Comparison of ENCODE assay signal across 20 cellular contexts in genomic region chr1:229535226-229535625, GRCh38. TPM values are rescaled to one million over a fixed set of nuclear protein-coding genes. Genes with fewer than 3 reads are reported as not detected.
DNase-seq lines count a peak whose midpoint lies in the region; ATAC-seq and TF ChIP-seq lines count a peak whose summit lies in the region.
"Had no signal": no experiment of that assay in that cellular context is flagged by ENCODE, and none has a peak within 500 bp of the region (broad histone marks: within the 10 kb centered on the region; RNA-seq: fewer than 3 reads in every experiment).

No MANE protein-coding gene starts in this region.

- H3K4me3 ChIP-seq in GM23248: no peak overlapping the region
- H3K4me3 ChIP-seq in PC-3 (ENCODE audit: low read length): no peak overlapping the region
- no peak overlapping the region for H3K4me3 ChIP-seq in osteoblast (ENCODE audit: insufficient read depth, low read length)
- no peak overlapping the region for H3K4me3 ChIP-seq in neuronal stem cell (ENCODE audit: low read length in 2 of 2)

- H3K9ac ChIP-seq in GM23248: no peak overlapping the region
- H3K9ac ChIP-seq in PC-3 (ENCODE audit: low read length): no peak overlapping the region
- H3K9ac ChIP-seq in neuronal stem cell (ENCODE audit: low read depth, low read length, poor library complexity): no peak overlapping the region

- H3K9me3 ChIP-seq in GM23248 (ENCODE audit: low read depth) (no peaks in the 10 kb centered on the region), PC-3 (ENCODE audit: low read length) (no peaks in the 10 kb centered on the region), osteoblast (ENCODE audit: low read depth, low read length) (no peaks in the 10 kb centered on the region), neuronal stem cell (replicated peaks in 1 of 2; ENCODE audit: control insufficient read depth in 2 of 2, insufficient read depth in 1 of 2, low read depth in 1 of 2, low read length in 2 of 2) (no peaks in the 10 kb centered on the region)

- no peak overlapping the region for H2BK15ac ChIP-seq in neuronal stem cell (ENCODE audit: low read length)

- H3K27me3 ChIP-seq in GM23248 (replicated peaks; ENCODE audit: insufficient read depth) (no peaks in the 10 kb centered on the region), PC-3 (ENCODE audit: low read length) (no peaks in the 10 kb centered on the region), osteoblast (ENCODE audit: insufficient read depth, low read length) (no peaks in the 10 kb centered on the region), neuronal stem cell (ENCODE audit: control insufficient read depth in 3 of 3, insufficient read depth in 3 of 3, low read depth in 1 of 3, low read length in 3 of 3) (no peaks in the 10 kb centered on the region)

- peaks cover 5% of the 10 kb centered on the region for H3K4me1 Mint-ChIP-seq in chondrocyte (ENCODE audit: low read depth)
- peaks cover 15% of the 10 kb centered on the region for H3K4me1 Mint-ChIP-seq in activated T-helper 1 cell treated with anti-CD3 and anti-CD28 coated beads, Interleukin-12 subunit alpha, Interleukin-12 subunit beta, Interleukin-2, Interleukin-4 antibody, amounts not matched to agents 30 ng/mL and 10 ng/mL and 1 ng/mL, durations not matched to agents 14 hours and 24 hours and 36 hours (ENCODE audit: low read depth)

- DNase-seq in GM23248 (peak; percentile 51), PC-3 (no peak), chondrocyte (ENCODE audit: low spot score) (no peak), osteoblast (ENCODE audit: insufficient read length, low spot score, missing footprints) (no peak), GM19240 (ENCODE audit: insufficient read length, low spot score) (no peak), neuronal stem cell (ENCODE audit: low spot score) (no peak)
- DNase-seq in activated T-helper 1 cell treated with anti-CD3 and anti-CD28 coated beads, Interleukin-12 subunit alpha, Interleukin-12 subunit beta, Interleukin-2, Interleukin-4 antibody, amounts not matched to agents 30 ng/mL and 10 ng/mL and 1 ng/mL, durations not matched to agents 14 hours and 24 hours and 36 hours (ENCODE audit: low spot score): no peak
- DNase-seq: AML-193, DMS 273 treated with DMSO at 0.1 percent for 48 hours, DND-41, H7, NCI-H1417, NCI-H187 treated with DMSO at 0.1 percent for 48 hours, NCI-H2227 treated with DMSO at 0.1 percent for 48 hours, NCI-H510A treated with DMSO at 0.1 percent for 48 hours, NCI-H82, SIG-M5 had no signal

- H3K4me2 ChIP-seq in GM23248 (ENCODE audit: unreplicated experiment) (no peak overlapping the region), PC-3 (ENCODE audit: low read length) (no peak overlapping the region), osteoblast (ENCODE audit: insufficient read depth, low read length) (no peak overlapping the region), neuronal stem cell (ENCODE audit: insufficient read depth, low read length, poor library complexity, severe bottlenecking) (no peak overlapping the region)

- intact Hi-C loops in PC-3 (cut with micrococcal nuclease): no loop called here
- intact Hi-C loops in activated T-helper 1 cell treated with anti-CD3 and anti-CD28 coated beads, Interleukin-12 subunit alpha, Interleukin-12 subunit beta, Interleukin-2, Interleukin-4 antibody, amounts not matched to agents 30 ng/mL and 10 ng/mL and 1 ng/mL, durations not matched to agents 14 hours and 24 hours and 36 hours (cut with micrococcal nuclease): no loop called here

- H2BK5ac ChIP-seq in neuronal stem cell (ENCODE audit: low read length): no peak overlapping the region

- H3K36me3 ChIP-seq in GM23248 (ENCODE audit: low read depth) (peaks cover 29% of the 10 kb centered on the region; the same call in 1 of the 2 replicates), PC-3 (ENCODE audit: low read depth, low read length) (peaks cover 43% of the 10 kb centered on the region; the same call in 1 of the 2 replicates), osteoblast (ENCODE audit: insufficient read depth, low read length) (peaks cover 23% of the 10 kb centered on the region), neuronal stem cell (replicated peaks in 1 of 2; ENCODE audit: control insufficient read depth in 2 of 2, insufficient read depth in 2 of 2, low read length in 2 of 2) (peaks cover 14 to 88% of the 10 kb centered on the region in 2 donors)

- H4K20me1 ChIP-seq in GM23248 (ENCODE audit: insufficient read depth): no peaks in the 10 kb centered on the region
- H4K20me1 ChIP-seq in PC-3 (ENCODE audit: low read length): no peaks in the 10 kb centered on the region
- H4K20me1 ChIP-seq in osteoblast (ENCODE audit: insufficient read depth, low read length): no peaks in the 10 kb centered on the region

- in situ Hi-C loops in GM23248 (cut with MboI): no loop called here

- no peak overlapping the region for H3K23ac ChIP-seq in neuronal stem cell (ENCODE audit: low read depth, low read length, poor library complexity)

- H4K91ac ChIP-seq in neuronal stem cell (ENCODE audit: low read depth, low read length, poor library complexity): no peak overlapping the region

- no peak overlapping the region for H3K4ac ChIP-seq in neuronal stem cell (ENCODE audit: low read length)

- POLR2A ChIA-PET in PC-3 (lab: Charles Lee; ENCODE audit: unreplicated experiment): no interaction called here

- H3K4me1 ChIP-seq in GM23248 (ENCODE audit: insufficient read depth) (no peaks in the 10 kb centered on the region), PC-3 (ENCODE audit: insufficient read depth, low read length) (no peaks in the 10 kb centered on the region), osteoblast (ENCODE audit: insufficient read depth, low read length) (no peaks in the 10 kb centered on the region), neuronal stem cell (ENCODE audit: control insufficient read depth in 2 of 2, insufficient read depth in 1 of 2, low read depth in 1 of 2, low read length in 2 of 2) (no peaks in the 10 kb centered on the region)

- no TSS peak for BruUV-seq in PC-3 (replicated peaks; lab: Mats Ljungman, UMichigan)

- no peak overlapping the region for H3K18ac ChIP-seq in neuronal stem cell (ENCODE audit: low read length)

- no peak overlapping the region for H3K4me3 Mint-ChIP-seq in chondrocyte (ENCODE audit: unreplicated experiment)
- no peak overlapping the region for H3K4me3 Mint-ChIP-seq in activated T-helper 1 cell treated with anti-CD3 and anti-CD28 coated beads, Interleukin-12 subunit alpha, Interleukin-12 subunit beta, Interleukin-2, Interleukin-4 antibody, amounts not matched to agents 30 ng/mL and 10 ng/mL and 1 ng/mL, durations not matched to agents 14 hours and 24 hours and 36 hours

- CTCF ChIA-PET in PC-3 (lab: Charles Lee): no interaction called here

- H2AK5ac ChIP-seq in neuronal stem cell (ENCODE audit: low read depth, low read length): no peak overlapping the region

- no peak for TF ChIP-seq CTCF in PC-3 (conservative IDR thresholded peaks at IDR 0.05; ENCODE audit: low read depth, low read length)
- no peak for TF ChIP-seq CTCF in chondrocyte (IDR thresholded peaks at IDR 0.05)
- TF ChIP-seq CTCF in osteoblast (IDR thresholded peaks at IDR 0.05; ENCODE audit: extremely low read depth, low read depth, low read length): no peak

- no peaks in the 10 kb centered on the region for H3K9me2 ChIP-seq in GM23248 (ENCODE audit: insufficient read depth)
- H3K9me2 ChIP-seq in PC-3 (replicated peaks; ENCODE audit: low read length): no peaks in the 10 kb centered on the region

- peak overlapping the region; percentile 49 for H3K27ac ChIP-seq in GM23248
- no peak overlapping the region for H3K27ac ChIP-seq in PC-3 (ENCODE audit: low read length)
- H3K27ac ChIP-seq in osteoblast (ENCODE audit: low read depth, low read length): peak overlapping the region; percentile 33
- H3K27ac ChIP-seq in neuronal stem cell (replicated peaks; ENCODE audit: low read length): no peak overlapping the region
- H3K27ac ChIP-seq: C4-2B, RWPE1 had no signal

- no peaks in the 10 kb centered on the region for H3K9me3 Mint-ChIP-seq in chondrocyte (ENCODE audit: low read depth)
- no peaks in the 10 kb centered on the region for H3K9me3 Mint-ChIP-seq in activated T-helper 1 cell treated with anti-CD3 and anti-CD28 coated beads, Interleukin-12 subunit alpha, Interleukin-12 subunit beta, Interleukin-2, Interleukin-4 antibody, amounts not matched to agents 30 ng/mL and 10 ng/mL and 1 ng/mL, durations not matched to agents 14 hours and 24 hours and 36 hours

- H3K79me2 ChIP-seq in GM23248 (ENCODE audit: insufficient read depth) (0 out of 2 replicates have a peak, but pooled peaks cover 7% of the 10 kb centered on the region), PC-3 (ENCODE audit: low read length) (no peaks in the 10 kb centered on the region), osteoblast (ENCODE audit: insufficient read depth, low read length) (no peaks in the 10 kb centered on the region)

- H2AFZ ChIP-seq in GM23248: no peak overlapping the region
- H2AFZ ChIP-seq in PC-3 (ENCODE audit: low read length): no peak overlapping the region
- H2AFZ ChIP-seq in osteoblast (ENCODE audit: low read length): no peak overlapping the region
- H2AFZ ChIP-seq in neuronal stem cell (ENCODE audit: low read length): no peak overlapping the region

- no peak overlapping the region for H2BK120ac ChIP-seq in neuronal stem cell (ENCODE audit: low read depth, low read length)

- H3F3A ChIP-seq in GM23248 (ENCODE audit: insufficient read depth) (no peaks in the 10 kb centered on the region), PC-3 (ENCODE audit: low read length, unreplicated experiment) (no peaks in the 10 kb centered on the region)

- peaks cover 3% of the 10 kb centered on the region for H3K79me1 ChIP-seq in neuronal stem cell (ENCODE audit: low read depth, low read length)

- H3K14ac ChIP-seq in neuronal stem cell (ENCODE audit: low read length): no peak overlapping the region

- H3K36me3 Mint-ChIP-seq in chondrocyte (ENCODE audit: low read depth): peaks cover 49% of the 10 kb centered on the region
- H3K36me3 Mint-ChIP-seq in activated T-helper 1 cell treated with anti-CD3 and anti-CD28 coated beads, Interleukin-12 subunit alpha, Interleukin-12 subunit beta, Interleukin-2, Interleukin-4 antibody, amounts not matched to agents 30 ng/mL and 10 ng/mL and 1 ng/mL, durations not matched to agents 14 hours and 24 hours and 36 hours (ENCODE audit: low read depth): peaks cover 44% of the 10 kb centered on the region

- no peaks in the 10 kb centered on the region for H3K27me3 Mint-ChIP-seq in chondrocyte (ENCODE audit: low read depth)
- no peaks in the 10 kb centered on the region for H3K27me3 Mint-ChIP-seq in activated T-helper 1 cell treated with anti-CD3 and anti-CD28 coated beads, Interleukin-12 subunit alpha, Interleukin-12 subunit beta, Interleukin-2, Interleukin-4 antibody, amounts not matched to agents 30 ng/mL and 10 ng/mL and 1 ng/mL, durations not matched to agents 14 hours and 24 hours and 36 hours (ENCODE audit: insufficient read depth)

- peak overlapping the region; percentile 36 for H3K27ac Mint-ChIP-seq in chondrocyte (ENCODE audit: unreplicated experiment)
- no peak overlapping the region for H3K27ac Mint-ChIP-seq in activated T-helper 1 cell treated with anti-CD3 and anti-CD28 coated beads, Interleukin-12 subunit alpha, Interleukin-12 subunit beta, Interleukin-2, Interleukin-4 antibody, amounts not matched to agents 30 ng/mL and 10 ng/mL and 1 ng/mL, durations not matched to agents 14 hours and 24 hours and 36 hours

- H4K8ac ChIP-seq in neuronal stem cell (ENCODE audit: low read depth, low read length): no peak overlapping the region

- H2BK12ac ChIP-seq in neuronal stem cell (ENCODE audit: low read length): no peak overlapping the region

- ATAC-seq in PC-3: peak; percentile 20; the same call in 1 of the 2 replicates
- no peak for ATAC-seq in HG02884 (IDR thresholded peaks at IDR 0.05; ENCODE audit: unreplicated experiment)

RNA-seq across cellular contexts. Expression of gene ABCB10, which starts 23.3 kb away (rescaled TPM):
- total RNA-seq in GM23248 (2014; rRNA removed; shearing (Covaris generic)): 19.0 and 25.2 TPM in 2 replicates
- 7.4 and 7.6 TPM in 2 replicates for polyA plus RNA-seq in GM23248 (2016; fragmentation: Nextera tagmentation; extraction: Ambion mirVana)
- total RNA-seq in PC-3 (2014; rRNA removed): 27.4 and 30.4 TPM in 2 replicates
- 19.0 to 32.3 TPM (median 32.1 TPM) in 3 replicates for total RNA-seq in chondrocyte
- total RNA-seq in osteoblast: 12.4 and 13.4 TPM in 2 replicates
- total RNA-seq in activated T-helper 1 cell treated with anti-CD3 and anti-CD28 coated beads, Interleukin-12 subunit alpha, Interleukin-12 subunit beta, Interleukin-2, Interleukin-4 antibody, amounts not matched to agents 30 ng/mL and 10 ng/mL and 1 ng/mL, durations not matched to agents 14 hours and 24 hours and 36 hours: 46.2 and 47.0 TPM in 2 replicates
- 7.1 TPM for polyA plus RNA-seq in neuronal stem cell (2013, experiment 1 of 2)
- 7.7 TPM for polyA plus RNA-seq in neuronal stem cell (2013, experiment 2 of 2)

RNA-seq across cellular contexts. Expression of gene NUP133, which starts 27.1 kb away (rescaled TPM):
- total RNA-seq in GM23248 (2014; rRNA removed; shearing (Covaris generic)): 26.6 and 29.1 TPM in 2 replicates
- 16.6 and 16.7 TPM in 2 replicates for polyA plus RNA-seq in GM23248 (2016; fragmentation: Nextera tagmentation; extraction: Ambion mirVana)
- 63.6 and 66.5 TPM in 2 replicates for total RNA-seq in PC-3 (2014; rRNA removed)
- 30.7 to 37.0 TPM (median 31.0 TPM) in 3 replicates for total RNA-seq in chondrocyte
- total RNA-seq in osteoblast: 35.1 and 35.4 TPM in 2 replicates
- total RNA-seq in activated T-helper 1 cell treated with anti-CD3 and anti-CD28 coated beads, Interleukin-12 subunit alpha, Interleukin-12 subunit beta, Interleukin-2, Interleukin-4 antibody, amounts not matched to agents 30 ng/mL and 10 ng/mL and 1 ng/mL, durations not matched to agents 14 hours and 24 hours and 36 hours: 47.9 and 49.1 TPM in 2 replicates
- 22.6 TPM for polyA plus RNA-seq in neuronal stem cell (2013, experiment 1 of 2)
- polyA plus RNA-seq in neuronal stem cell (2013, experiment 2 of 2): 24.2 TPM

Comparison
In these comparisons a context has a peak if more than half of its experiments do, and no peak if none do; other contexts are left out.
1. H3K27ac ChIP-seq: peak in GM23248 (single experiment) and osteoblast (single experiment); none in PC-3 (single experiment) and neuronal stem cell (single experiment).